21 cellular contexts compared by ENCODE assay signal in genomic region chr3:72298201-72299155, GRCh38.
DNase-seq lines count a peak whose midpoint lies in the region; ATAC-seq, FAIRE-seq and TF ChIP-seq lines count a peak whose summit lies in the region.
"Had no signal": no experiment of that assay in that cellular context is flagged by ENCODE, and none has a peak within 500 bp of the region (broad histone marks: within the 10 kb centered on the region; RNA-seq: fewer than 3 reads in every experiment).

No MANE protein-coding gene starts in this region.

- no peak overlapping the region for H3K4me2 ChIP-seq in K562 (ENCODE audit: insufficient read depth, low read length)
- H3K4me2 ChIP-seq: hepatocyte, KMS-11, smooth muscle cell had no signal

- no peak for ATAC-seq in K562
- peak; percentile 9 to 66 for ATAC-seq in right cardiac atrium
- no peak for ATAC-seq in GM21723 (IDR thresholded peaks at IDR 0.05; ENCODE audit: unreplicated experiment)

- H4K20me1 ChIP-seq in K562 (replicated peaks; ENCODE audit: control insufficient read depth, insufficient read depth, low read length) = no peaks in the 10 kb centered on the region

- WGBS in K562 (ENCODE audit: insufficient coverage, low coverage, missing lambda C conversion rate) = 55% methylated on average over 8 of the region's 8 CpGs
- WGBS in right cardiac atrium = 49% methylated on average over 8 of the region's 8 CpGs
- 61 to 73% (median 70%) methylated on average over 8 of the region's 8 CpGs for WGBS in spleen, 5 donors

- no peak for FAIRE-seq in K562 (lab: Jason Lieb, UNC)
- FAIRE-seq: colon, HTR-8/SVneo had no signal

- TF ChIP-seq POLR2A in K562 (conservative IDR thresholded peaks at IDR 0.05) = no peak
- no peak for TF ChIP-seq POLR2A in spleen (IDR thresholded peaks at IDR 0.05)

- no peak overlapping the region for H3K9ac ChIP-seq in K562 (ENCODE audit: insufficient read depth in 1 of 2, low read depth in 2 of 2, low read length in 2 of 2)
- H3K9ac ChIP-seq: KMS-11 had no signal

- no peaks in the 10 kb centered on the region for H3K79me2 ChIP-seq in K562 (ENCODE audit: control insufficient read depth, insufficient read depth, low read length)
- H3K79me2 ChIP-seq: hepatocyte had no signal

- TF ChIP-seq EP300 in K562 (IDR thresholded peaks at IDR 0.05; ENCODE audit: low read length) = no peak

- TF ChIP-seq CTCF in K562 (IDR thresholded peaks at IDR 0.05 in 2 of 3, conservative IDR thresholded peaks at IDR 0.05 in 1 of 3; ENCODE audit: insufficient read depth in 2 of 3, low read depth in 1 of 3, low read length in 3 of 3) = no peak
- no peak for TF ChIP-seq CTCF in spleen (IDR thresholded peaks at IDR 0.05 in 8 of 11, conservative IDR thresholded peaks at IDR 0.05 in 3 of 11)

- H3K4me1 ChIP-seq in K562 (replicated peaks in 1 of 2; ENCODE audit: control insufficient read depth in 2 of 2, insufficient read depth in 2 of 2, low read length in 2 of 2) (peaks cover 0 to 3% of the 10 kb centered on the region in 2 experiments; a peak in 4 of 5 replicates), right cardiac atrium (ENCODE audit: control insufficient read depth, insufficient read depth, low read length) (peaks cover 5% of the 10 kb centered on the region), spleen (peaks cover 0 to 20% (median 10%) of the 10 kb centered on the region in 6 donors)

- no peak overlapping the region for H3K27ac ChIP-seq in K562 (ENCODE audit: extremely low read depth, low read depth, low read length)
- H3K27ac ChIP-seq in right cardiac atrium (ENCODE audit: low read length) = peak overlapping the region; percentile 25
- H3K27ac ChIP-seq in spleen = peak overlapping the region in 7 of 8 donors; percentile 11 to 75 (median 53)
- H3K27ac ChIP-seq: epithelial cell of prostate, hepatocyte, KMS-11 had no signal

- H3K9me1 ChIP-seq in K562 (ENCODE audit: control insufficient read depth, insufficient read depth, low read length) = no peaks in the 10 kb centered on the region

- in situ Hi-C loops in K562 (cut with MboI) = no loop called here

- no peak for TF ChIP-seq RAD21 in K562 (CRISPR knock-in tag; conservative IDR thresholded peaks at IDR 0.05 in 1 of 2, IDR thresholded peaks at IDR 0.05 in 1 of 2)

- DNase-seq in NCI-H2029 (lab: John Stamatoyannopoulos, UW) (peak; percentile 9), K562 (ENCODE audit: extremely low read depth in 1 of 4, low spot score in 3 of 4) (no peak), right cardiac atrium (no peak), spleen (no peak), NCI-H345 (lab: John Stamatoyannopoulos, UW) (no peak), SHP77 treated with DMSO at 0.1 percent for 48 hours (lab: John Stamatoyannopoulos, UW) (no peak)
- no peak for DNase-seq in activated CD4-positive, alpha-beta T cell treated with anti-CD3 and anti-CD28 coated beads for 48 hours
- DNase-seq: activated CD4-positive, alpha-beta memory T cell treated with anti-CD3 and anti-CD28 coated beads, Interleukin-2, amount 10 ng/mL, durations not matched to agents 7 days and 5 days; amygdala; C1 segment of cervical spinal cord; effector CD4-positive, alpha-beta T cell; NCI-H2171; NCI-H524; stimulated activated CD4-positive, alpha-beta T cell treated with anti-CD3 and anti-CD28 coated beads, Interleukin-2, amount 100 ng/mL, for 24 hours had no signal

- BruUV-seq in K562 (replicated peaks; lab: Mats Ljungman, UMichigan) = no TSS peak

- H3K36me3 ChIP-seq in K562 (ENCODE audit: control insufficient read depth, insufficient read depth, low read length) (no peaks in the 10 kb centered on the region), spleen (no peaks in the 10 kb centered on the region)

- intact Hi-C loops in K562 (cut with micrococcal nuclease) (no loop called here), right cardiac atrium (cut with DNase I) (no loop called here), spleen (cut with DNase I; ENCODE audit: low total_unique reads) (no loop called here)

- H3K27me3 ChIP-seq in K562 (ENCODE audit: control insufficient read depth in 2 of 2, insufficient read depth in 2 of 2, low read length in 2 of 2) = no peaks in the 10 kb centered on the region
- H3K27me3 ChIP-seq in right cardiac atrium (ENCODE audit: control insufficient read depth, insufficient read depth) = no peaks in the 10 kb centered on the region
- no peaks in the 10 kb centered on the region for H3K27me3 ChIP-seq in spleen (replicated peaks in 1 of 7)
- H3K27me3 ChIP-seq: hepatocyte had no signal

- CTCF ChIA-PET in K562 (lab: Yijun Ruan, JAX; ENCODE audit: low intra/inter-chr PET ratio) = no interaction called here

- POLR2A ChIA-PET in K562 (lab: Yijun Ruan, JAX) = interaction anchor here (1.7 kb wide), 1 partner anchor 9 kb away, joined by 4 read pairs; no protein-coding TSS in a partner anchor

- H2AFZ ChIP-seq in K562 (ENCODE audit: low read depth, low read length) = no peak overlapping the region
- H2AFZ ChIP-seq: hepatocyte had no signal

- no peak overlapping the region for H3K4me3 ChIP-seq in K562
- H3K4me3 ChIP-seq in right cardiac atrium (ENCODE audit: low read length) = no peak overlapping the region
- no peak overlapping the region for H3K4me3 ChIP-seq in spleen
- H3K4me3 ChIP-seq: hepatocyte, smooth muscle cell had no signal

- no peaks in the 10 kb centered on the region for H3K9me3 ChIP-seq in K562 (replicated peaks; ENCODE audit: control insufficient read depth, insufficient read depth, low read depth, low read length)
- no peaks in the 10 kb centered on the region for H3K9me3 ChIP-seq in right cardiac atrium (ENCODE audit: control insufficient read depth, low read length)
- H3K9me3 ChIP-seq in spleen = no peaks in the 10 kb centered on the region

TF ChIP-seq in K562, 482 proteins besides CTCF, POLR2A, EP300 and RAD21:
- TF ChIP-seq CHCHD3 (CRISPR knock-in tag; IDR thresholded peaks at IDR 0.05) (no peak), C11orf30 (IDR thresholded peaks at IDR 0.05; ENCODE audit: low read depth) (0 out of 2 replicates have a peak, but pooled peaks have one; percentile 7), ZNF316 (IDR thresholded peaks at IDR 0.05) (peak; percentile 50)

Comparison
In these comparisons a context has a peak if more than half of its experiments do, and no peak if none do; other contexts are left out.
1. ATAC-seq: peak in right cardiac atrium (2 of 2); none in K562 (single experiment) and GM21723 (single experiment).